ENCODE assay signal across 8 cellular contexts in genomic region chr7:98240961-98241673, GRCh38. TPM values are rescaled to one million over a fixed set of nuclear protein-coding genes. Genes with fewer than 3 reads are reported as not detected.
DNase-seq lines count a peak whose midpoint lies in the region; ATAC-seq and TF ChIP-seq lines count a peak whose summit lies in the region.

No MANE protein-coding gene starts in this region.

- ATAC-seq in naive thymus-derived CD8-positive, alpha-beta T cell: peak; percentile 45 to 60
- ATAC-seq in GM21786 (IDR thresholded peaks at IDR 0.05; ENCODE audit: unreplicated experiment): no peak
- no peak for ATAC-seq in GM19397 (IDR thresholded peaks at IDR 0.05; ENCODE audit: unreplicated experiment)

- peak overlapping the region in 6 of 10 donors; percentile 41 to 86 (median 62) for H3K27ac Mint-ChIP-seq in naive thymus-derived CD8-positive, alpha-beta T cell

- no peaks in the 10 kb centered on the region for H3K9me3 ChIP-seq in HEK293 (ENCODE audit: control insufficient read depth, insufficient read depth, low read depth, low read length)

- TF ChIP-seq CTCF in HEK293 (tag by site-specific recombination; IDR thresholded peaks at IDR 0.05): peak; percentile 66

- H3K4me3 ChIP-seq in HEK293 (ENCODE audit: low read depth, low read length): no peak overlapping the region

- no peak overlapping the region for H3K27ac ChIP-seq in HEK293 (ENCODE audit: extremely low read depth, low read depth, low read length)

- peak; percentile 27 for DNase-seq in NCI-H748 (lab: John Stamatoyannopoulos, UW; ENCODE audit: unreplicated experiment)
- DNase-seq in NCI-H748 treated with DMSO at 0.1 percent for 48 hours (lab: John Stamatoyannopoulos, UW): no peak
- peak; percentile 20 for DNase-seq in SK-N-DZ (ENCODE audit: low spot score)
- DNase-seq in epidermal melanocyte (ENCODE audit: insufficient read length, low spot score): peak; percentile 75
- peak in 5 of 10 donors; percentile 23 to 32 (median 31) for DNase-seq in naive thymus-derived CD8-positive, alpha-beta T cell

- peaks cover 0 to 68% (median 9%) of the 10 kb centered on the region in 3 donors for H3K36me3 Mint-ChIP-seq in naive thymus-derived CD8-positive, alpha-beta T cell

- POLR2A ChIA-PET in HEK293 (lab: Yijun Ruan, JAX): interaction anchor here (0.6 kb wide), 1 partner anchor 16 kb away, joined by 3 read pairs; no protein-coding TSS in a partner anchor
- POLR2A ChIA-PET in naive thymus-derived CD8-positive, alpha-beta T cell (lab: Charles Lee): interaction anchor here (0.6 to 1.9 kb wide), 2 partner anchors 10 to 11 kb away, joined by 4 to 5 read pairs; no protein-coding TSS in a partner anchor

- no peaks in the 10 kb centered on the region for H3K27me3 Mint-ChIP-seq in naive thymus-derived CD8-positive, alpha-beta T cell

- H3K9me3 Mint-ChIP-seq in naive thymus-derived CD8-positive, alpha-beta T cell: no peaks in the 10 kb centered on the region

- CTCF ChIA-PET in HEK293 (lab: Yijun Ruan, JAX): interaction anchor here (0.8 to 1.8 kb wide), 4 partner anchors 10 to 600 kb away, joined by 3 to 7 read pairs (median 4); no protein-coding TSS in a partner anchor

- H3K4me1 Mint-ChIP-seq in naive thymus-derived CD8-positive, alpha-beta T cell: peaks cover 4 to 24% (median 7%) of the 10 kb centered on the region in 4 donors

- H3K36me3 ChIP-seq in HEK293 (ENCODE audit: control insufficient read depth in 2 of 2, insufficient read depth in 1 of 2, low read length in 2 of 2): peaks cover 0 to 9% of the 10 kb centered on the region in 2 experiments; a peak in 2 of 3 replicates

- no peak overlapping the region for H3K4me3 Mint-ChIP-seq in naive thymus-derived CD8-positive, alpha-beta T cell

- no peaks in the 10 kb centered on the region for H3K4me1 ChIP-seq in HEK293 (ENCODE audit: control insufficient read depth, insufficient read depth, low read length)

TF ChIP-seq in HEK293, 187 proteins besides CTCF, POLR2A, EP300 and RAD21:
- peak; percentile 33 for TF ChIP-seq ZNF654 (tag by site-specific recombination; IDR thresholded peaks at IDR 0.05; ENCODE audit: low read depth)
- no peak for TF ChIP-seq ZNF621 (tag by site-specific recombination; IDR thresholded peaks at IDR 0.05)
- TF ChIP-seq ZNF114 (tag by site-specific recombination; IDR thresholded peaks at IDR 0.05): no peak
- no peak for TF ChIP-seq ZNF558 (tag by site-specific recombination; IDR thresholded peaks at IDR 0.05)

RNA-seq across cellular contexts. Expression of gene TECPR1, which starts 10.9 kb away (rescaled TPM):
- polyA plus RNA-seq in SK-N-DZ (2014; cell fraction: cytosol; rRNA removed): 21.2 and 34.4 TPM in 2 replicates
- polyA plus RNA-seq in SK-N-DZ (2014; cell fraction: nucleus; rRNA removed): 55.3 and 70.7 TPM in 2 replicates
- total RNA-seq in naive thymus-derived CD8-positive, alpha-beta T cell: 100 to 1,000 TPM; 174 to 181 TPM
- polyA plus RNA-seq in naive thymus-derived CD8-positive, alpha-beta T cell: 10 to 100 TPM; 18.5 to 40.2 (median 26.1) TPM

RNA-seq across cellular contexts. Expression of gene BHLHA15, which starts 29.9 kb away (rescaled TPM):
- polyA plus RNA-seq in SK-N-DZ (2014; cell fraction: cytosol; rRNA removed): 0.29 TPM in 1 of 2 replicates, not detected in the other
- polyA plus RNA-seq in SK-N-DZ (2014; cell fraction: nucleus; rRNA removed): not detected in 2 replicates
- not detected for total RNA-seq in naive thymus-derived CD8-positive, alpha-beta T cell
- under 1 TPM in 1 of 3 donors, not detected in 2; 0.47 TPM for polyA plus RNA-seq in naive thymus-derived CD8-positive, alpha-beta T cell

RNA-seq across cellular contexts. Expression of gene BRI3, which starts 40.4 kb away (rescaled TPM):
- 25.4 and 27.8 TPM in 2 replicates for polyA plus RNA-seq in SK-N-DZ (2014; cell fraction: cytosol; rRNA removed)
- polyA plus RNA-seq in SK-N-DZ (2014; cell fraction: nucleus; rRNA removed): 15.9 and 22.8 TPM in 2 replicates
- 10 to 100 TPM; 77.1 to 86.2 TPM for total RNA-seq in naive thymus-derived CD8-positive, alpha-beta T cell
- 10 to 100 TPM; 15.1 to 18.8 (median 15.8) TPM for polyA plus RNA-seq in naive thymus-derived CD8-positive, alpha-beta T cell

Comparison
In these comparisons a context has a peak if more than half of its experiments do, and no peak if none do; other contexts are left out.
1. ATAC-seq: peak in naive thymus-derived CD8-positive, alpha-beta T cell (2 of 2); none in GM21786 (single experiment) and GM19397 (single experiment).